ENCODE assay signal across 5 cellular contexts in genomic region chr16:6144441-6144840, GRCh38.
"Had no signal": no experiment of that assay in that cellular context is flagged by ENCODE, and none has a peak within 500 bp of the region (broad histone marks: within the 10 kb centered on the region; RNA-seq: fewer than 3 reads in every experiment).

No MANE protein-coding gene starts in this region.

- ATAC-seq: GM23338, HepG2 had no signal

- H3K27ac ChIP-seq: HL-60 had no signal

- H3K4me3 ChIP-seq: GM23338 had no signal

- H3K4me2 ChIP-seq: GM23338 had no signal

- DNase-seq: H9, HCEC 1CT had no signal

- H2AFZ ChIP-seq: GM23338 had no signal
